ENCODE assay signal across 30 cellular contexts in the genomic region with DNA sequence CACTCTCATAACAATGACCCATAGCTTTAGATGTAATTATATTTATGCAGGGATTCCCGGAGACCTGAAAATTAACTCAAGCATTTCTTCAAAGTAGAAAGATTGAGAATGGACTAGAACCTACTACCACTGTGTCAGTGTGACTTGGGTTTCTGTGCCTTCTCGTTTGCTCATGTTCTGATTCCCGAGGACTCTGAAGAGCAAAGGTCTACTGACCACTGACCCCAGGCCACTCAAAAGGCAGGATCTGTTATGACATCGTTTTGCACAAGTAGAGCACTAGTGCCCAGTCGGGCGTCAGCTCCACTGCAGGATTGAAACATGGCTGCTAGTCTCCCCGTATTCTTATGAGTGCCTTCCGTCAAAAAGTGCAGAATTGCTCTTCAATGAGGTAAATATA. TPM values are rescaled to one million over a fixed set of nuclear protein-coding genes. Genes with fewer than 3 reads are reported as not detected.
DNase-seq lines count a peak whose midpoint lies in the region; ATAC-seq, FAIRE-seq and TF ChIP-seq lines count a peak whose summit lies in the region.
"Had no signal": no experiment of that assay in that cellular context is flagged by ENCODE, and none has a peak within 500 bp of the region (broad histone marks: within the 10 kb centered on the region; RNA-seq: fewer than 3 reads in every experiment).

No MANE protein-coding gene starts in this region.

- WGBS in A549 (ENCODE audit: missing lambda C conversion rate) = 32% methylated on average over 8 of the region's 8 CpGs
- WGBS in HepG2 (ENCODE audit: low lambda C conversion rate) = 24% methylated on average over 8 of the region's 8 CpGs
- WGBS in body of pancreas, 2 donors = 94% methylated on average over 8 of the region's 8 CpGs

- FAIRE-seq in A549 (lab: Jason Lieb, UNC) (no peak), HepG2 (lab: Jason Lieb, UNC) (no peak)

- H3K27ac ChIP-seq in A549 = no peak overlapping the region
- no peak overlapping the region for H3K27ac ChIP-seq in HepG2 (ENCODE audit: extremely low read length, insufficient read depth, low read length)
- no peak overlapping the region for H3K27ac ChIP-seq in body of pancreas
- H3K27ac ChIP-seq: 22Rv1; BLaER1; BLaER1 treated with 17β-estradiol and CSF1 and Interleukin-3, amounts not matched to agents 10 nM and 100 nM; C4-2B had no signal

- no peaks in the 10 kb centered on the region for H3K9me3 ChIP-seq in A549
- no peaks in the 10 kb centered on the region for H3K9me3 ChIP-seq in HepG2 (ENCODE audit: low read length)
- no peaks in the 10 kb centered on the region for H3K9me3 ChIP-seq in body of pancreas
- H3K9me3 ChIP-seq: BE2C, Caco-2 had no signal

- no peaks in the 10 kb centered on the region for H3K4me1 ChIP-seq in A549
- peaks cover 14% of the 10 kb centered on the region for H3K4me1 ChIP-seq in HepG2 (ENCODE audit: insufficient read depth, low read length)
- no peaks in the 10 kb centered on the region for H3K4me1 ChIP-seq in body of pancreas
- H3K4me1 ChIP-seq: BE2C, BLaER1, Caco-2 had no signal

- POLR2A ChIA-PET in A549 (lab: Yijun Ruan, JAX) (interaction anchor here (0.6 kb wide), 1 partner anchor 268 kb away, joined by 3 read pairs; no protein-coding TSS in a partner anchor), HepG2 (lab: Yijun Ruan, JAX) (interaction anchor here (0.9 to 1.6 kb wide), 2 partner anchors 15 to 263 kb away, joined by 3 to 5 read pairs; a partner anchor contains a TSS)

- no peak overlapping the region for H3K4me3 ChIP-seq in A549
- H3K4me3 ChIP-seq in HepG2 (replicated peaks in 1 of 3; ENCODE audit: insufficient read depth in 1 of 3, low read depth in 2 of 3, low read length in 3 of 3) = no peak overlapping the region
- no peak overlapping the region for H3K4me3 ChIP-seq in body of pancreas
- H3K4me3 ChIP-seq: BLaER1; BLaER1 treated with 17β-estradiol and CSF1 and Interleukin-3, amounts not matched to agents 10 nM and 100 nM had no signal

- TF ChIP-seq CTCF in A549 (IDR thresholded peaks at IDR 0.05) (no peak), HepG2 (CRISPR knock-in tag; IDR thresholded peaks at IDR 0.05) (no peak), body of pancreas (IDR thresholded peaks at IDR 0.05) (no peak)

- no peak for TF ChIP-seq RAD21 in A549 (conservative IDR thresholded peaks at IDR 0.05 in 1 of 2, IDR thresholded peaks at IDR 0.05 in 1 of 2)
- TF ChIP-seq RAD21 in HepG2 (CRISPR knock-in tag; IDR thresholded peaks at IDR 0.05) = no peak

- BruUV-seq in HepG2 (replicated peaks; lab: Mats Ljungman, UMichigan) = no TSS peak

- no peak for DNase-seq in A549 (ENCODE audit: low read depth in 1 of 2, low spot score in 1 of 2)
- DNase-seq in left lobe of liver (ENCODE audit: low spot score) = no peak
- no peak for DNase-seq in HepG2 (ENCODE audit: low spot score)
- no peak for DNase-seq in NCI-H82 treated with DMSO at 0.1 percent for 48 hours (lab: John Stamatoyannopoulos, UW; ENCODE audit: unreplicated experiment)
- no peak for DNase-seq in body of pancreas
- no peak for DNase-seq in T1000 (lab: John Stamatoyannopoulos, UW)
- DNase-seq: 8988T; ACHN; AML-193; BE2C; C1 segment of cervical spinal cord; Caco-2; Calu3; CD4-positive, alpha-beta memory T cell; CD4-positive, alpha-beta T cell; CD4-positive, CD25-positive, alpha-beta regulatory T cell; CD8-positive, alpha-beta memory T cell; CD8-positive, alpha-beta T cell; COR-L47; DMS 273 treated with DMSO at 0.1 percent for 48 hours; DMS153; DMS53; DMS79; DMS79 treated with DMSO at 0.1 percent for 48 hours; DND-41; EL had no signal

- H3K27me3 ChIP-seq in HepG2 (ENCODE audit: control insufficient read depth in 1 of 2, insufficient read depth in 2 of 2, low read length in 2 of 2) (0 out of 5 replicates have a peak, but pooled peaks cover 0 to 3% of the 10 kb centered on the region in 2 experiments), body of pancreas (no peaks in the 10 kb centered on the region)
- H3K27me3 ChIP-seq: BLaER1 treated with 17β-estradiol and CSF1 and Interleukin-3, amounts not matched to agents 10 nM and 100 nM had no signal

- in situ Hi-C loops in HepG2 (cut with HindIII; ENCODE audit: extremely low pct_ligation_motif_present, low pct_unique_long_range_greater_than_20kb) = no loop called here

- H3K9ac ChIP-seq in HepG2 (ENCODE audit: insufficient read depth, low read depth, low read length) = no peak overlapping the region
- H3K9ac ChIP-seq: BLaER1; BLaER1 treated with 17β-estradiol and CSF1 and Interleukin-3, amounts not matched to agents 10 nM and 100 nM had no signal

- intact Hi-C loops in HepG2 (cut with micrococcal nuclease; ENCODE audit: unreplicated experiment) (no loop called here), body of pancreas (cut with DNase I) (loop anchor here (10.0 kb wide), 2 partner anchors 175 to 315 kb away; no protein-coding TSS in a partner anchor)

- H3K4me2 ChIP-seq in A549 (no peak overlapping the region), HepG2 (ENCODE audit: low read depth, low read length) (no peak overlapping the region)
- H3K4me2 ChIP-seq: BLaER1; BLaER1 treated with 17β-estradiol and CSF1 and Interleukin-3, amounts not matched to agents 10 nM and 100 nM had no signal

- no peaks in the 10 kb centered on the region for H3K36me3 ChIP-seq in HepG2 (replicated peaks in 1 of 2; ENCODE audit: control insufficient read depth in 1 of 2, insufficient read depth in 2 of 2, low read length in 2 of 2)
- H3K36me3 ChIP-seq in body of pancreas (replicated peaks in 1 of 2; ENCODE audit: insufficient read depth in 1 of 2, low read depth in 2 of 2) = no peaks in the 10 kb centered on the region
- H3K36me3 ChIP-seq: BE2C; BLaER1; BLaER1 treated with 17β-estradiol and CSF1 and Interleukin-3, amounts not matched to agents 10 nM and 100 nM had no signal

- H4K20me1 ChIP-seq in HepG2 (ENCODE audit: insufficient read depth, low read length) = no peaks in the 10 kb centered on the region
- H4K20me1 ChIP-seq: BLaER1; BLaER1 treated with 17β-estradiol and CSF1 and Interleukin-3, amounts not matched to agents 10 nM and 100 nM had no signal

- CTCF ChIA-PET in A549 (lab: Yijun Ruan, JAX) (interaction anchor here (0.9 to 4.2 kb wide), 4 partner anchors 11 to 268 kb away, joined by 3 to 20 read pairs (median 4); no protein-coding TSS in a partner anchor), HepG2 (lab: Yijun Ruan, JAX; ENCODE audit: low intra/inter-chr PET ratio, low total read pairs) (no interaction called here)

- no peak for TF ChIP-seq POLR2A in A549 (IDR thresholded peaks at IDR 0.05; ENCODE audit: low read length)
- no peak for TF ChIP-seq POLR2A in HepG2 (IDR thresholded peaks at IDR 0.05; ENCODE audit: insufficient read depth in 1 of 2, low read depth in 2 of 2, low read length in 2 of 2)
- no peak for TF ChIP-seq POLR2A in body of pancreas (IDR thresholded peaks at IDR 0.05)

- H3K79me2 ChIP-seq in HepG2 (ENCODE audit: insufficient read depth, low read length) = no peaks in the 10 kb centered on the region

- ATAC-seq in A549 (no peak), left lobe of liver (peak; percentile 22), HepG2 (peak; percentile 34; the same call in 2 of the 3 replicates), body of pancreas (no peak)
- ATAC-seq: CD8-positive, alpha-beta T cell had no signal

- TF ChIP-seq EP300 in A549 (IDR thresholded peaks at IDR 0.05) (no peak), HepG2 (IDR thresholded peaks at IDR 0.05; ENCODE audit: low read depth in 2 of 2, low read length in 2 of 2) (no peak), HepG2 (CRISPR knock-in tag; IDR thresholded peaks at IDR 0.05; ENCODE audit: borderline replicate concordance) (no peak)

- no peak overlapping the region for H2AFZ ChIP-seq in HepG2 (ENCODE audit: low read length)

TF ChIP-seq in A549, 52 proteins besides CTCF, POLR2A, EP300 and RAD21:
- TF ChIP-seq RFX5 (IDR thresholded peaks at IDR 0.05) (no peak), RCOR1 (IDR thresholded peaks at IDR 0.05; ENCODE audit: low read depth, low read length) (no peak), CBX8 (IDR thresholded peaks at IDR 0.05) (peak; percentile 8; the same call in 1 of the 2 replicates), JUNB (IDR thresholded peaks at IDR 0.05) (no peak)

TF ChIP-seq in HepG2, 621 proteins besides CTCF, POLR2A, EP300 and RAD21 (continues in another document):
- TF ChIP-seq HNF4G (IDR thresholded peaks at IDR 0.05; ENCODE audit: borderline replicate concordance, low read depth, low read length) (peak; percentile 43; the same call in 1 of the 2 replicates), HNF4G (CRISPR knock-in tag; IDR thresholded peaks at IDR 0.05; ENCODE audit: borderline replicate concordance, low read depth) (no peak), HNF4A (CRISPR knock-in tag; IDR thresholded peaks at IDR 0.05) (peak; percentile 56)

RNA-seq across cellular contexts. Expression of a gene that starts 53.8 kb away (rescaled TPM):
- polyA plus RNA-seq in A549 (2011; rRNA removed) = 26.5 and 28.5 TPM in 2 replicates
- 57.8 and 60.2 TPM in 2 replicates for polyA plus RNA-seq in A549 (2012; cell fraction: cytosol; rRNA removed)
- 39.2 and 41.7 TPM in 2 replicates for polyA plus RNA-seq in A549 (2012; cell fraction: nucleus; rRNA removed)
- 60.9 to 64.8 TPM (median 62.7 TPM) in 3 replicates for polyA plus RNA-seq in A549 (2017; fragmentation: RNase III; extraction: RNeasy Plus Mini Kit Qiagen cat#74134 plus additional on column Dnase treatment)
- 18.8 and 21.7 TPM in 2 replicates for polyA minus RNA-seq in A549 (2011; rRNA and poly(A)+ RNA removed)
- total RNA-seq in left lobe of liver = 59.0 TPM
- 45.1 and 49.4 TPM in 2 replicates for total RNA-seq in HepG2 (2016; rRNA removed; fragmentation: Illumina TruSeq; extraction: Trizol)
- 15.8 and 17.4 TPM in 2 replicates for total RNA-seq in HepG2 (2016; cell fraction: cytosol; rRNA removed; fragmentation: Illumina TruSeq; extraction: Trizol; ENCODE audit: low read depth)
- 42.9 and 43.7 TPM in 2 replicates for total RNA-seq in HepG2 (2016; cell fraction: insoluble cytoplasmic fraction; rRNA removed; fragmentation: Illumina TruSeq; extraction: Trizol)
- total RNA-seq in HepG2 (2016; cell fraction: membrane; rRNA removed; fragmentation: Illumina TruSeq; extraction: Trizol) = 15.2 and 18.0 TPM in 2 replicates
- total RNA-seq in HepG2 (2016; cell fraction: nucleus; rRNA removed; fragmentation: Illumina TruSeq; extraction: Trizol) = 19.7 and 22.2 TPM in 2 replicates
- 23.9 and 25.0 TPM in 2 replicates for polyA plus RNA-seq in HepG2 (2011; rRNA removed)
- 35.5 and 38.0 TPM in 2 replicates for polyA plus RNA-seq in HepG2 (2011; cell fraction: cytosol; rRNA removed)
- 29.3 and 34.3 TPM in 2 replicates for polyA plus RNA-seq in HepG2 (2011; cell fraction: nucleus; rRNA removed)
- polyA plus RNA-seq in HepG2 (2012) = 33.9 and 38.4 TPM in 2 replicates
- 13.9 and 14.7 TPM in 2 replicates for polyA plus RNA-seq in HepG2 (2016; cell fraction: cytosol; fragmentation: Illumina TruSeq; extraction: Trizol; ENCODE audit: low read depth)
- polyA plus RNA-seq in HepG2 (2016; cell fraction: insoluble cytoplasmic fraction; fragmentation: Illumina TruSeq; extraction: Trizol; ENCODE audit: low read depth) = 59.7 and 60.2 TPM in 2 replicates
- polyA plus RNA-seq in HepG2 (2016; cell fraction: membrane; fragmentation: Illumina TruSeq; extraction: Trizol; ENCODE audit: low read depth) = 15.8 and 16.6 TPM in 2 replicates
- polyA plus RNA-seq in HepG2 (2016; cell fraction: nucleus; fragmentation: Illumina TruSeq; extraction: Trizol; ENCODE audit: insufficient read depth, low read depth) = 35.6 and 46.5 TPM in 2 replicates
- polyA minus RNA-seq in HepG2 (2011; rRNA and poly(A)+ RNA removed; ENCODE audit: low replicate concordance) = 19.9 and 41.3 TPM in 2 replicates
- 10.0 and 12.1 TPM in 2 replicates for polyA minus RNA-seq in HepG2 (2011; cell fraction: cytosol; rRNA and poly(A)+ RNA removed)
- polyA minus RNA-seq in HepG2 (2011; cell fraction: nucleus; rRNA and poly(A)+ RNA removed) = 9.8 and 13.7 TPM in 2 replicates
- total RNA-seq in body of pancreas = 10 to 100 TPM; 18.4 to 45.5 TPM

Comparison
In these comparisons a context has a peak if more than half of its experiments do, and no peak if none do; other contexts are left out.
1. ATAC-seq: peak in left lobe of liver (single experiment) and HepG2 (single experiment); none in A549 (0 of 2) and body of pancreas (single experiment).